In the genomic region with DNA sequence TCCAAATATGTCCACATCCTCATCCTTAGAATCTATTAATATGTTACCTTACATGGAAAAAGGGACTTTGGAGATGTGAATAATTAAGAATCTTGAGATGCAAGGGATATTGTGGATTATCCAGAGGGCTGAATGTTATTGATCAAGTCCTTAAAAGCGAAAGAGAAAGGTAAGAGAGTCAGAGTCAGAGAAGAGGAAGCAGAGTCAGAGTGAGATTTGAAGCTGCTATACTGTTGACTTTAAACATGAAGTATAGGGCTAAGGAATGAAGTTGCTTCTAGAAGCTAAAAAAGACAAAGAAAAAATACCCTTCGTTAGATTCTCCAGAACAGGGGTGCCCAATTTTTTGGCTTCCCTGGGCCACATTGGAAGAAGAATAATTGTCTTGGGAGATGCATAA, we compare ENCODE assay signal across 26 cellular contexts.
"Had no signal": no experiment of that assay in that cellular context is flagged by ENCODE, and none has a peak within 500 bp of the region (broad histone marks: within the 10 kb centered on the region; RNA-seq: fewer than 3 reads in every experiment).

No MANE protein-coding gene starts in this region.

- H3K36me3 ChIP-seq: brain microvascular endothelial cell, breast epithelium had no signal

- H3K27me3 ChIP-seq: body of pancreas, brain microvascular endothelial cell, breast epithelium had no signal

- H3K4me3 ChIP-seq: body of pancreas, breast epithelium had no signal

- ATAC-seq: activated CD8-positive, alpha-beta memory T cell treated with anti-CD3 and anti-CD28 coated beads, Interleukin-2, amount 10 ng/mL, durations not matched to agents 7 days and 5 days; activated CD8-positive, alpha-beta T cell treated with anti-CD3 and anti-CD28 coated beads, Interleukin-2, amount 10 ng/mL, durations not matched to agents 7 days and 5 days; activated naive CD8-positive, alpha-beta T cell treated with anti-CD3 and anti-CD28 coated beads, Interleukin-2, amount 50 U/mL, for 24 hours; body of pancreas had no signal

- H3K4me1 ChIP-seq: body of pancreas, breast epithelium had no signal

- DNase-seq: activated B cell treated with CpG ODN at 0.5 μM for 24 hours; activated CD4-positive, alpha-beta memory T cell treated with anti-CD3 and anti-CD28 coated beads, Interleukin-2, amount 10 ng/mL, durations not matched to agents 7 days and 5 days; activated CD4-positive, alpha-beta T cell treated with anti-CD3 and anti-CD28 coated beads for 48 hours; activated CD4-positive, alpha-beta T cell treated with anti-CD3 and anti-CD28 coated beads, Interleukin-2, amount 10 ng/mL, durations not matched to agents 7 days and 5 days; activated CD4-positive, alpha-beta T cell treated with anti-CD3 and anti-CD28 coated beads, Interleukin-2, amount 50 U/mL, for 48 hours; activated CD4-positive, CD25-positive, alpha-beta regulatory T cell treated with anti-CD3 and anti-CD28 coated beads, Interleukin-2, amount 50 U/mL, for 72 hours; activated CD8-positive, alpha-beta memory T cell treated with anti-CD3 and anti-CD28 coated beads for 24 hours; activated CD8-positive, alpha-beta memory T cell treated with anti-CD3 and anti-CD28 coated beads, Interleukin-2, amount 10 ng/mL, durations not matched to agents 7 days and 5 days; activated CD8-positive, alpha-beta memory T cell treated with anti-CD3 and anti-CD28 coated beads, Interleukin-2, amount 50 U/mL, for 48 hours; activated CD8-positive, alpha-beta T cell treated with anti-CD3 and anti-CD28 coated beads, Interleukin-2, amount 10 ng/mL, durations not matched to agents 7 days and 5 days; activated effector memory CD4-positive, alpha-beta T cell treated with Interleukin-2 at 50 U/mL for 16 hours; activated gamma-delta T cell; activated naive CD4-positive, alpha-beta T cell treated with anti-CD3 and anti-CD28 coated beads, Interleukin-2, amount 10 ng/mL, durations not matched to agents 7 days and 5 days; activated naive CD4-positive, alpha-beta T cell treated with Interleukin-2 at 50 U/mL for 16 hours; activated naive CD8-positive, alpha-beta T cell treated with anti-CD3 and anti-CD28 coated beads, Interleukin-2, amount 10 ng/mL, durations not matched to agents 7 days and 5 days; activated naive CD8-positive, alpha-beta T cell treated with anti-CD3 and anti-CD28 coated beads, Interleukin-2, amount 50 U/mL, for 24 hours; activated T-cell treated with anti-CD3 and anti-CD28 coated beads, Interleukin-2, amount 50 U/mL, for 24 hours; activated T-cell treated with anti-CD3 and anti-CD28 coated beads, Interleukin-2, amount 50 U/mL, for 48 hours; amygdala; anterior cingulate cortex; body of pancreas; brain microvascular endothelial cell; central memory CD4-positive, alpha-beta T cell; T-helper 9 cell had no signal

- H3K27ac ChIP-seq: body of pancreas, brain microvascular endothelial cell, breast epithelium, VCaP had no signal

- H3K9me3 ChIP-seq: body of pancreas, breast epithelium had no signal
